7 cellular contexts compared by ENCODE assay signal in genomic region chr17:61574542-61575351, GRCh38. TPM values are rescaled to one million over a fixed set of nuclear protein-coding genes. Genes with fewer than 3 reads are reported as not detected.
DNase-seq lines count a peak whose midpoint lies in the region; ATAC-seq, FAIRE-seq and TF ChIP-seq lines count a peak whose summit lies in the region.

No MANE protein-coding gene starts in this region.

- DNase-seq in G401 (ENCODE audit: low spot score) = peak; percentile 41
- peak; percentile 70 for DNase-seq in NCI-H1105 treated with DMSO at 0.1 percent for 48 hours (lab: John Stamatoyannopoulos, UW)
- peak; percentile 18 for DNase-seq in brain microvascular endothelial cell
- peak; percentile 27 for DNase-seq in mucosa of gallbladder (ENCODE audit: low spot score)
- no peak for DNase-seq in frontal cortex (ENCODE audit: low spot score in 2 of 2)
- DNase-seq in GM19240 (ENCODE audit: insufficient read length, low spot score) = no peak

- no peak for ATAC-seq in GM19035 (IDR thresholded peaks at IDR 0.05; ENCODE audit: unreplicated experiment)

- no peaks in the 10 kb centered on the region for H3K27me3 ChIP-seq in brain microvascular endothelial cell (replicated peaks)

- FAIRE-seq in frontal cortex (lab: Jason Lieb, UNC) = no peak

- no peaks in the 10 kb centered on the region for H3K36me3 ChIP-seq in brain microvascular endothelial cell (replicated peaks)

- in situ Hi-C loops in G401 (cut with HindIII; ENCODE audit: low sequenced_read_pairs) = no loop called here
- in situ Hi-C loops in brain microvascular endothelial cell (cut with HindIII; ENCODE audit: low pct_ligation_motif_present, low sequenced_read_pairs) = no loop called here

- no peak overlapping the region for H3K4me3 ChIP-seq in brain microvascular endothelial cell (ENCODE audit: low read depth, low read length)

- TF ChIP-seq CTCF in brain microvascular endothelial cell (IDR thresholded peaks at IDR 0.05; ENCODE audit: low read depth, low read length, missing control alignments) = peak; percentile 59

- H3K27ac ChIP-seq in brain microvascular endothelial cell = no peak overlapping the region

RNA-seq across cellular contexts. Expression of gene NACA2, which starts 16.3 kb away (rescaled TPM):
- total RNA-seq in G401 (2014; rRNA removed; shearing (Covaris generic)) = 0.25 and 0.47 TPM in 2 replicates
- total RNA-seq in mucosa of gallbladder (not detected), frontal cortex (not detected)

Comparison
In these comparisons a context has a peak if more than half of its experiments do, and no peak if none do; other contexts are left out.
1. DNase-seq: peak in G401 (single experiment), NCI-H1105 treated with DMSO at 0.1 percent for 48 hours (single experiment), brain microvascular endothelial cell (single experiment) and mucosa of gallbladder (single experiment); none in frontal cortex (0 of 2) and GM19240 (single experiment).